Comparison of ENCODE assay signal across 1 cellular context in the genomic region with DNA sequence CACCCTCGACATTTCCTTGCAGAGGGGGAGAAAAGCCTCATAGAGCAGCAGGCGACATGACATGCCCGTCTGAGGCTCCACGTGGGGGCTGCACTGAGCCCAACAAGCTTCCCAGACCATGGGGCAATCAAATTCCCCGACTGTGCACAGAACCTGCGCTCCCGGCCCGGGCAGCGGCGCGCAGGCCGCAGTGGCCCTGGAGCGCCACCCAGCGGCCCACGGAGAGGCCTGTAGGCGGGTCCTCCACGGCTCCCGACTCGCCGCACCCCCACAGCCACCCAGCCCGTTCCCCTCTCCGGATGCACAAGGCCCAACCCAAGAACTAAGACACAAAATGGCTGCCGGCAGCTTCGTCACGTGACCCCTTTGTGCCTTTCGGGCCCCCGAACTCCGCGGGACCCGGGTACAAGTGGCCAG.
A peak's percentile ranks its signal among the peaks of the same experiment; 100 is the strongest.
TF ChIP-seq lines count a peak whose summit lies in the region.

No MANE protein-coding gene starts in this region.

TF ChIP-seq in HepG2, 621 proteins besides CTCF, POLR2A, EP300 and RAD21 (continued from another document and continues in another):
- TF ChIP-seq, protein P1, sequence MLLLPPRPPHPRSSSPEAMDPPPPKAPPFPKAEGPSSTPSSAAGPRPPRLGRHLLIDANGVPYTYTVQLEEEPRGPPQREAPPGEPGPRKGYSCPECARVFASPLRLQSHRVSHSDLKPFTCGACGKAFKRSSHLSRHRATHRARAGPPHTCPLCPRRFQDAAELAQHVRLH (CRISPR knock-in tag; IDR thresholded peaks at IDR 0.05; ENCODE audit: borderline replicate concordance, low read depth), result peak; percentile 87; the same call in 1 of the 2 replicates
- TF ChIP-seq ZSCAN29 (CRISPR knock-in tag; conservative IDR thresholded peaks at IDR 0.05) (peak; percentile 76), RXRB (CRISPR knock-in tag; IDR thresholded peaks at IDR 0.05; ENCODE audit: borderline replicate concordance) (peak; percentile 56; the same call in 1 of the 2 replicates), NRL (CRISPR knock-in tag; IDR thresholded peaks at IDR 0.05; ENCODE audit: borderline replicate concordance) (no peak), GTF2F1 (IDR thresholded peaks at IDR 0.05; ENCODE audit: low read length) (peak; percentile 81; the same call in 1 of the 2 replicates), ZBTB7A (CRISPR knock-in tag; IDR thresholded peaks at IDR 0.05) (0 out of 2 replicates have a peak, but pooled peaks have one; percentile 13), KDM6A (CRISPR knock-in tag; IDR thresholded peaks at IDR 0.05; ENCODE audit: low read depth) (no peak), FOXC1 (CRISPR knock-in tag; IDR thresholded peaks at IDR 0.05; ENCODE audit: borderline replicate concordance) (peak; percentile 86), CEBPG (CRISPR knock-in tag; IDR thresholded peaks at IDR 0.05) (peak; percentile 80), MTA1 (CRISPR knock-in tag; IDR thresholded peaks at IDR 0.05; ENCODE audit: borderline replicate concordance) (peak; percentile 73; the same call in 1 of the 2 replicates), HHEX (CRISPR knock-in tag; IDR thresholded peaks at IDR 0.05) (no peak), ZNF83 (CRISPR knock-in tag; IDR thresholded peaks at IDR 0.05; ENCODE audit: borderline replicate concordance) (no peak), ZNF34 (CRISPR knock-in tag; IDR thresholded peaks at IDR 0.05; ENCODE audit: borderline replicate concordance) (no peak), SMAD9 (CRISPR knock-in tag; IDR thresholded peaks at IDR 0.05) (no peak), FLYWCH1 (CRISPR knock-in tag; IDR thresholded peaks at IDR 0.05) (no peak), ZNF724P (CRISPR knock-in tag; IDR thresholded peaks at IDR 0.05; ENCODE audit: borderline replicate concordance) (no peak), ZSCAN9 (CRISPR knock-in tag; IDR thresholded peaks at IDR 0.05; ENCODE audit: borderline replicate concordance) (0 out of 2 replicates have a peak, but pooled peaks have one; percentile 22), CBX1 (IDR thresholded peaks at IDR 0.05; ENCODE audit: low read depth) (peak; percentile 76), SOX6 (IDR thresholded peaks at IDR 0.05) (no peak), SOX6 (CRISPR knock-in tag; IDR thresholded peaks at IDR 0.05) (peak; percentile 76), ZNF331 (CRISPR knock-in tag; IDR thresholded peaks at IDR 0.05) (peak; percentile 62), NONO (IDR thresholded peaks at IDR 0.05) (no peak), NONO (CRISPR knock-in tag; conservative IDR thresholded peaks at IDR 0.05) (peak; percentile 82), JARID2 (CRISPR knock-in tag; IDR thresholded peaks at IDR 0.05; ENCODE audit: insufficient replicate concordance) (no peak), XRCC5 (optimal IDR thresholded peaks at IDR 0.05; ENCODE audit: low read length) (peak; percentile 93), PRPF4 (IDR thresholded peaks at IDR 0.05; ENCODE audit: low read depth, low read length, poor library complexity, severe bottlenecking) (no peak), ZNF7 (CRISPR knock-in tag; IDR thresholded peaks at IDR 0.05) (no peak), ZNF543 (CRISPR knock-in tag; IDR thresholded peaks at IDR 0.05) (peak; percentile 100), NBN (conservative IDR thresholded peaks at IDR 0.05) (no peak), ZNF549 (CRISPR knock-in tag; IDR thresholded peaks at IDR 0.05) (no peak)
- TF ChIP-seq, protein P2, sequence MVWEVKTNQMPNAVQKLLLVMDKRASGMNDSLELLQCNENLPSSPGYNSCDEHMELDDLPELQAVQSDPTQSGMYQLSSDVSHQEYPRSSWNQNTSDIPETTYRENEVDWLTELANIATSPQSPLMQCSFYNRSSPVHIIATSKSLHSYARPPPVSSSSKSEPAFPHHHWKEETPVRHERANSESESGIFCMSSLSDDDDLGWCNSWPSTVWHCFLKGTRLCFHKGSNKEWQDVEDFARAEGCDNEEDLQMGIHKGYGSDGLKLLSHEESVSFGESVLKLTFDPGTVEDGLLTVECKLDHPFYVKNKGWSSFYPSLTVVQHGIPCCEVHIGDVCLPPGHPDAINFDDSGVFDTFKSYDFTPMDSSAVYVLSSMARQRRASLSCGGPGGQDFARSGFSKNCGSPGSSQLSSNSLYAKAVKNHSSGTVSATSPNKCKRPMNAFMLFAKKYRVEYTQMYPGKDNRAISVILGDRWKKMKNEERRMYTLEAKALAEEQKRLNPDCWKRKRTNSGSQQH (CRISPR knock-in tag; IDR thresholded peaks at IDR 0.05; ENCODE audit: low read depth), result 0 out of 2 replicates have a peak, but pooled peaks have one; percentile 39
- TF ChIP-seq, protein P3, sequence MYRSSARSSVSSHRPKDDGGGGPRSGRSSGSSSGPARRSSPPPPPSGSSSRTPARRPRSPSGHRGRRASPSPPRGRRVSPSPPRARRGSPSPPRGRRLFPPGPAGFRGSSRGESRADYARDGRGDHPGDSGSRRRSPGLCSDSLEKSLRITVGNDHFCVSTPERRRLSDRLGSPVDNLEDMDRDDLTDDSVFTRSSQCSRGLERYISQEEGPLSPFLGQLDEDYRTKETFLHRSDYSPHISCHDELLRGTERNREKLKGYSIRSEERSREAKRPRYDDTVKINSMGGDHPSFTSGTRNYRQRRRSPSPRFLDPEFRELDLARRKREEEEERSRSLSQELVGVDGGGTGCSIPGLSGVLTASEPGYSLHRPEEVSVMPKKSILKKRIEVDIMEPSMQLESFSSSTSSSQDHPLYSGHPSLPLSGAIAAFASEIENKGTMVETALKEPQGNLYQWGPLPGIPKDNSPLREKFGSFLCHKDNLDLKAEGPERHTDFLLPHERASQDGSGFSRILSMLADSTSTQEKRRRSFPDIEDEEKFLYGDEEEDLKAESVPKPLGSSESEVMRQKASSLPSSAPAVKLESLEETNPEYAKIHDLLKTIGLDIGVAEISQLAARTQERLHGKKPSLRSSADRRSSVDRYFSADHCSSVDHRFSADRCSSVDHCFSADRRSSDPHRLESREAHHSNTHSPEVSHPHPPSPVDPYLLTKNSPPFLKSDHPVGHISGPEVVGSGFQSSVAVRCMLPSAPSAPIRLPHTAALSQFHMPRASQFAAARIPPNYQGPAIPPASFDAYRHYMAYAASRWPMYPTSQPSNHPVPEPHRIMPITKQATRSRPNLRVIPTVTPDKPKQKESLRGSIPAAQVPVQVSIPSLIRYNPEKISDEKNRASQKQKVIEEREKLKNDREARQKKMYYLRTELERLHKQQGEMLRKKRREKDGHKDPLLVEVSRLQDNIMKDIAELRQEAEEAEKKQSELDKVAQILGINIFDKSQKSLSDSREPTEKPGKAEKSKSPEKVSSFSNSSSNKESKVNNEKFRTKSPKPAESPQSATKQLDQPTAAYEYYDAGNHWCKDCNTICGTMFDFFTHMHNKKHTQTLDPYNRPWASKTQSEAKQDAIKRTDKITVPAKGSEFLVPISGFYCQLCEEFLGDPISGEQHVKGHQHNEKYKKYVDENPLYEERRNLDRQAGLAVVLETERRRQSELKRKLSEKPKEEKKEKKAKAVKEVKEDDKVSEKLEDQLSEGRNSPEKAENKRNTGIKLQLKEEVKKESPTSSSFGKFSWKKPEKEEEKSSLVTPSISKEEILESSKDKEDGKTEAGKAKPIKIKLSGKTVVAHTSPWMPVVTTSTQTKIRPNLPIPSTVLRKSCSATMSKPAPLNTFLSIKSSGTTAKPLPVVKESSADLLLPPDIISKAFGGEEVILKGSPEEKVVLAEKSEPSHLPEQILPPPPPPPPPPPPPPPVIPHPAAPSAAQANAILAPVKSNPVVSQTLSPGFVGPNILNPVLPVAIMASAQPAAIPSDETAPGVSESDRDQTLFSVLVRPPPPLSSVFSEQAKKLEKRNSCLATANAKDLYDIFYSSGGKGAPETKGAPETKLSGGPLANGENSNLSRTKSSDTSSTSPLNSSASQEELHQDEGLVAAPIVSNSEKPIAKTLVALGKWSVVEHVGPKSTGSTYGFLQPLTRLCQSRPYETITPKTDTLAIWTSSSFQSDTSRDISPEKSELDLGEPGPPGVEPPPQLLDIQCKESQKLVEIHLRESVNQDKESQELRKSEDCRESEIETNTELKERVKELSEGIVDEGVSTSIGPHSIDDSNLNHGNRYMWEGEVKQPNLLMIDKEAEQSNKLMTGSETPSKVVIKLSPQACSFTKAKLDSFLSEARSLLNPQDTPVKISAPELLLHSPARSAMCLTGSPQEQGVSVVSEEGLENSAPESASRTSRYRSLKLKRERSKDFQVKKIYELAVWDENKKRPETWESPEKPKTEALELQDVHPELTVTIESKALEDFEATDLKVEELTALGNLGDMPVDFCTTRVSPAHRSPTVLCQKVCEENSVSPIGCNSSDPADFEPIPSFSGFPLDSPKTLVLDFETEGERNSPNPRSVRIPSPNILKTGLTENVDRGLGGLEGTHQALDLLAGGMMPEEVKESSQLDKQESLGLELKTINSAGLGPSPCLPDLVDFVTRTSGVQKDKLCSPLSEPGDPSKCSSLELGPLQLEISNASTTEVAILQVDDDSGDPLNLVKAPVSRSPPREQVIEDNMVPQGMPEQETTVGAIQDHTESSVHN (CRISPR knock-in tag; IDR thresholded peaks at IDR 0.05), result peak; percentile 54; the same call in 1 of the 2 replicates
- TF ChIP-seq, protein P4, sequence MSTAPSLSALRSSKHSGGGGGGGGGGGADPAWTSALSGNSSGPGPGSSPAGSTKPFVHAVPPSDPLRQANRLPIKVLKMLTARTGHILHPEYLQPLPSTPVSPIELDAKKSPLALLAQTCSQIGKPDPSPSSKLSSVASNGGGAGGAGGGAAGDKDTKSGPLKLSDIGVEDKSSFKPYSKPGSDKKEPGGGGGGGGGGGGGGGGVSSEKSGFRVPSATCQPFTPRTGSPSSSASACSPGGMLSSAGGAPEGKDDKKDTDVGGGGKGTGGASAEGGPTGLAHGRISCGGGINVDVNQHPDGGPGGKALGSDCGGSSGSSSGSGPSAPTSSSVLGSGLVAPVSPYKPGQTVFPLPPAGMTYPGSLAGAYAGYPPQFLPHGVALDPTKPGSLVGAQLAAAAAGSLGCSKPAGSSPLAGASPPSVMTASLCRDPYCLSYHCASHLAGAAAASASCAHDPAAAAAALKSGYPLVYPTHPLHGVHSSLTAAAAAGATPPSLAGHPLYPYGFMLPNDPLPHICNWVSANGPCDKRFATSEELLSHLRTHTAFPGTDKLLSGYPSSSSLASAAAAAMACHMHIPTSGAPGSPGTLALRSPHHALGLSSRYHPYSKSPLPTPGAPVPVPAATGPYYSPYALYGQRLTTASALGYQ (CRISPR knock-in tag; IDR thresholded peaks at IDR 0.05), result no peak
- TF ChIP-seq, protein P5, sequence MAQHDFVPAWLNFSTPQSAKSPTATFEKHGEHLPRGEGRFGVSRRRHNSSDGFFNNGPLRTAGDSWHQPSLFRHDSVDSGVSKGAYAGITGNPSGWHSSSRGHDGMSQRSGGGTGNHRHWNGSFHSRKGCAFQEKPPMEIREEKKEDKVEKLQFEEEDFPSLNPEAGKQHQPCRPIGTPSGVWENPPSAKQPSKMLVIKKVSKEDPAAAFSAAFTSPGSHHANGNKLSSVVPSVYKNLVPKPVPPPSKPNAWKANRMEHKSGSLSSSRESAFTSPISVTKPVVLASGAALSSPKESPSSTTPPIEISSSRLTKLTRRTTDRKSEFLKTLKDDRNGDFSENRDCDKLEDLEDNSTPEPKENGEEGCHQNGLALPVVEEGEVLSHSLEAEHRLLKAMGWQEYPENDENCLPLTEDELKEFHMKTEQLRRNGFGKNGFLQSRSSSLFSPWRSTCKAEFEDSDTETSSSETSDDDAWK (CRISPR knock-in tag; IDR thresholded peaks at IDR 0.05), result no peak
- TF ChIP-seq, protein P6, sequence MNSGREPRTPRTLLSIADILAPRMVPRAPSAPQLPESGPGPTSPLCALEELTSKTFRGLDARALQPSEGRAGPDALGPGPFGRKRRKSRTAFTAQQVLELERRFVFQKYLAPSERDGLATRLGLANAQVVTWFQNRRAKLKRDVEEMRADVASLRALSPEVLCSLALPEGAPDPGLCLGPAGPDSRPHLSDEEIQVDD (CRISPR knock-in tag; IDR thresholded peaks at IDR 0.05; ENCODE audit: borderline replicate concordance), result no peak
- TF ChIP-seq, protein P7, sequence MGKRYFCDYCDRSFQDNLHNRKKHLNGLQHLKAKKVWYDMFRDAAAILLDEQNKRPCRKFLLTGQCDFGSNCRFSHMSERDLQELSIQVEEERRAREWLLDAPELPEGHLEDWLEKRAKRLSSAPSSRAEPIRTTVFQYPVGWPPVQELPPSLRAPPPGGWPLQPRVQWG (CRISPR knock-in tag; IDR thresholded peaks at IDR 0.05; ENCODE audit: borderline replicate concordance, low read depth), result no peak
- TF ChIP-seq, protein P8, sequence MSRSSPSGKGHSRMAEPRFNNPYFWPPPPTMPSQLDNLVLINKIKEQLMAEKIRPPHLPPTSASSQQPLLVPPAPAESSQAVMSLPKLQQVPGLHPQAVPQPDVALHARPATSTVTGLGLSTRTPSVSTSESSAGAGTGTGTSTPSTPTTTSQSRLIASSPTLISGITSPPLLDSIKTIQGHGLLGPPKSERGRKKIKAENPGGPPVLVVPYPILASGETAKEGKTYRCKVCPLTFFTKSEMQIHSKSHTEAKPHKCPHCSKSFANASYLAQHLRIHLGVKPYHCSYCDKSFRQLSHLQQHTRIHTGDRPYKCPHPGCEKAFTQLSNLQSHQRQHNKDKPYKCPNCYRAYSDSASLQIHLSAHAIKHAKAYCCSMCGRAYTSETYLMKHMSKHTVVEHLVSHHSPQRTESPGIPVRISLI (CRISPR knock-in tag; IDR thresholded peaks at IDR 0.05; ENCODE audit: borderline replicate concordance), result peak; percentile 55; the same call in 1 of the 2 replicates
- TF ChIP-seq, protein P9, sequence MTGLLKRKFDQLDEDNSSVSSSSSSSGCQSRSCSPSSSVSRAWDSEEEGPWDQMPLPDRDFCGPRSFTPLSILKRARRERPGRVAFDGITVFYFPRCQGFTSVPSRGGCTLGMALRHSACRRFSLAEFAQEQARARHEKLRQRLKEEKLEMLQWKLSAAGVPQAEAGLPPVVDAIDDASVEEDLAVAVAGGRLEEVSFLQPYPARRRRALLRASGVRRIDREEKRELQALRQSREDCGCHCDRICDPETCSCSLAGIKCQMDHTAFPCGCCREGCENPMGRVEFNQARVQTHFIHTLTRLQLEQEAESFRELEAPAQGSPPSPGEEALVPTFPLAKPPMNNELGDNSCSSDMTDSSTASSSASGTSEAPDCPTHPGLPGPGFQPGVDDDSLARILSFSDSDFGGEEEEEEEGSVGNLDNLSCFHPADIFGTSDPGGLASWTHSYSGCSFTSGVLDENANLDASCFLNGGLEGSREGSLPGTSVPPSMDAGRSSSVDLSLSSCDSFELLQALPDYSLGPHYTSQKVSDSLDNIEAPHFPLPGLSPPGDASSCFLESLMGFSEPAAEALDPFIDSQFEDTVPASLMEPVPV (CRISPR knock-in tag; IDR thresholded peaks at IDR 0.05), result 0 out of 2 replicates have a peak, but pooled peaks have one; percentile 50
- TF ChIP-seq, protein P10, sequence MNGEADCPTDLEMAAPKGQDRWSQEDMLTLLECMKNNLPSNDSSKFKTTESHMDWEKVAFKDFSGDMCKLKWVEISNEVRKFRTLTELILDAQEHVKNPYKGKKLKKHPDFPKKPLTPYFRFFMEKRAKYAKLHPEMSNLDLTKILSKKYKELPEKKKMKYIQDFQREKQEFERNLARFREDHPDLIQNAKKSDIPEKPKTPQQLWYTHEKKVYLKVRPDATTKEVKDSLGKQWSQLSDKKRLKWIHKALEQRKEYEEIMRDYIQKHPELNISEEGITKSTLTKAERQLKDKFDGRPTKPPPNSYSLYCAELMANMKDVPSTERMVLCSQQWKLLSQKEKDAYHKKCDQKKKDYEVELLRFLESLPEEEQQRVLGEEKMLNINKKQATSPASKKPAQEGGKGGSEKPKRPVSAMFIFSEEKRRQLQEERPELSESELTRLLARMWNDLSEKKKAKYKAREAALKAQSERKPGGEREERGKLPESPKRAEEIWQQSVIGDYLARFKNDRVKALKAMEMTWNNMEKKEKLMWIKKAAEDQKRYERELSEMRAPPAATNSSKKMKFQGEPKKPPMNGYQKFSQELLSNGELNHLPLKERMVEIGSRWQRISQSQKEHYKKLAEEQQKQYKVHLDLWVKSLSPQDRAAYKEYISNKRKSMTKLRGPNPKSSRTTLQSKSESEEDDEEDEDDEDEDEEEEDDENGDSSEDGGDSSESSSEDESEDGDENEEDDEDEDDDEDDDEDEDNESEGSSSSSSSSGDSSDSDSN (CRISPR knock-in tag; IDR thresholded peaks at IDR 0.05), result peak; percentile 64
